8 cellular contexts compared by ENCODE assay signal in the genomic region with DNA sequence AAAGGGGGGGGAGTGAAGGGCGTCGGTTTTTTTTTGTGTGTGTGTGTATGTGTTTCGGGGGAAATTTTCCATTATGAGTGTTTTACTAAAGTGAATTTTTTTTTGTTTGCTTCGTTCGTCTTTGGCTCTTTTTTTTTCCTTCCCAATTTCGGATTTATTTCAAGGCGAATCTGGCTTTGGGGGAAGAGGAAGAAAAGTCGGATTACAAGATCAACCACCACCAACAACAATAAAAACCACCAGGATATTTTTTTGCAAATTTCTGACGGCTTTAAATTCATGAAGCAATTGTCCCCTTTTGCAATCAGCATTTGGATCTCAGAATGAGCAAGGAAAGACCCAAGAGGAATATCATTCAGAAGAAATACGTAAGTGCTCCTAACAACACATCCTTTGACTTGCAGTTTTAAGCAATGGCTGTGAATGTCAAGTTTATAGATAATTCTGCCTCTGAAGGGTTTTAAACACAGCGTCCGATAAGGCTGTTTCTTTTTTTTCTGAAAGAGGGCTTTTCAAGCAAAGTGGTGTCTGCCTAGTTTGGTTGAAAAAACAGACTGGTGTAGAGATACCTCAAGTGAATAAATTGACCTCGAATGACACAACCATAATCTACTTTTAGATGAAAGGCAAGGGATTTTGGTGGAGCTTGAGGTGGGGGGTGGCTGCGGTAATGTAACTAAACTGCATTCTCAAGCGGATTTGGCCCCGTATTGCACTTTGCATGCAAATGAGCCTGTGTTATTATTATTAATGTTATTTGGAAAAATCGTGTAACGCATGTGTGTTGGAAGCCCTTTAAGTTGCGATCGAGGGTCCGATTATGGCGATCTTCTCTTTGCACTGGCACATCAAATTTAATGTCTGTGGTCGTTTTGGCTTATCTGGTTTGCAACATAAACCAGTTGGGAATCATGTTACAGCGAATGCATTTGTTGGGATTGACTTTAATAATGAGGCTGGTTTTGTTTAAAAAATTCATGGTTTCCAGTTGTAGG. TPM values are rescaled to one million over a fixed set of nuclear protein-coding genes. Genes with fewer than 3 reads are reported as not detected.
DNase-seq lines count a peak whose midpoint lies in the region; ATAC-seq lines count a peak whose summit lies in the region.

No MANE protein-coding gene starts in this region.

- no peak for ATAC-seq in natural killer cell treated with Interleukin-12 subunit alpha and Interleukin-12 subunit beta and Interleukin-15 and Interleukin-18, amount 100 ng/mL, for 72 hours
- ATAC-seq in GM21447 (IDR thresholded peaks at IDR 0.05; ENCODE audit: unreplicated experiment) (no peak), HG03571 (IDR thresholded peaks at IDR 0.05; ENCODE audit: unreplicated experiment) (no peak)

- peak overlapping the region; percentile 87 to 88 for H3K9ac ChIP-seq in duodenal mucosa (ENCODE audit: low read depth in 1 of 2, low read length in 2 of 2)

- peak overlapping the region; percentile 99 for H3K4me3 Mint-ChIP-seq in natural killer cell treated with Interleukin-12 subunit alpha and Interleukin-12 subunit beta and Interleukin-15 and Interleukin-18, amount 100 ng/mL, for 72 hours

- peaks cover 3% of the 10 kb centered on the region; the same call in 1 of the 2 replicates for H3K36me3 ChIP-seq in SJSA1
- no peaks in the 10 kb centered on the region for H3K36me3 ChIP-seq in duodenal mucosa (ENCODE audit: control insufficient read depth in 1 of 2, insufficient read depth in 2 of 2, low read length in 2 of 2)

- peaks cover 30 to 46% of the 10 kb centered on the region in 2 donors for H3K4me1 Mint-ChIP-seq in natural killer cell treated with Interleukin-12 subunit alpha and Interleukin-12 subunit beta and Interleukin-15 and Interleukin-18, amount 100 ng/mL, for 72 hours (ENCODE audit: low read depth in 2 of 2)

- peaks cover 5% of the 10 kb centered on the region for H3K36me3 Mint-ChIP-seq in natural killer cell treated with Interleukin-12 subunit alpha and Interleukin-12 subunit beta and Interleukin-15 and Interleukin-18, amount 100 ng/mL, for 72 hours

- no peak overlapping the region for H3K27ac ChIP-seq in SJSA1
- no peak overlapping the region for H3K27ac ChIP-seq in duodenal mucosa (ENCODE audit: low read depth, low read length)

- H3K9me3 Mint-ChIP-seq in natural killer cell treated with Interleukin-12 subunit alpha and Interleukin-12 subunit beta and Interleukin-15 and Interleukin-18, amount 100 ng/mL, for 72 hours, result no peaks in the 10 kb centered on the region

- H3K4me3 ChIP-seq in SJSA1, result peak overlapping the region; percentile 81
- peak overlapping the region; percentile 94 to 95 for H3K4me3 ChIP-seq in duodenal mucosa (ENCODE audit: low read depth in 1 of 2, low read length in 2 of 2)

- H3K27me3 ChIP-seq in SJSA1 (replicated peaks), result no peaks in the 10 kb centered on the region
- no peaks in the 10 kb centered on the region for H3K27me3 ChIP-seq in duodenal mucosa (ENCODE audit: control insufficient read depth in 1 of 2, insufficient read depth in 2 of 2, low read length in 2 of 2)

- H3K9me3 ChIP-seq in SJSA1 (replicated peaks), result 0 out of 2 replicates have a peak, but pooled peaks cover 3% of the 10 kb centered on the region
- H3K9me3 ChIP-seq in duodenal mucosa (ENCODE audit: control insufficient read depth in 1 of 2, low read length in 2 of 2), result no peaks in the 10 kb centered on the region

- DNase-seq in NCI-H524 (lab: John Stamatoyannopoulos, UW) (peak; percentile 11 to 47), NCI-H524 treated with DMSO at 0.1 percent for 48 hours (lab: John Stamatoyannopoulos, UW) (no peak), SJSA1 (ENCODE audit: low read depth in 1 of 2, low spot score in 2 of 2) (no peak), NOMO-1 treated with dmso at 0.1 percent for 144 hours (lab: John Stamatoyannopoulos, UW; ENCODE audit: unreplicated experiment) (no peak)
- DNase-seq in natural killer cell treated with Interleukin-12 subunit alpha and Interleukin-12 subunit beta and Interleukin-15 and Interleukin-18, amount 100 ng/mL, for 72 hours (ENCODE audit: low spot score), result no peak

- no peaks in the 10 kb centered on the region for H3K27me3 Mint-ChIP-seq in natural killer cell treated with Interleukin-12 subunit alpha and Interleukin-12 subunit beta and Interleukin-15 and Interleukin-18, amount 100 ng/mL, for 72 hours

- peak overlapping the region; percentile 91 to 100 for H3K27ac Mint-ChIP-seq in natural killer cell treated with Interleukin-12 subunit alpha and Interleukin-12 subunit beta and Interleukin-15 and Interleukin-18, amount 100 ng/mL, for 72 hours

- H3K4me1 ChIP-seq in SJSA1 (replicated peaks) (peaks cover 24% of the 10 kb centered on the region), duodenal mucosa (ENCODE audit: control insufficient read depth in 1 of 2, insufficient read depth in 2 of 2, low read length in 2 of 2) (peaks cover 9 to 13% of the 10 kb centered on the region in 2 donors)

RNA-seq across cellular contexts. Expression of a gene that starts 0.6 kb away (rescaled TPM):
- 5.1 and 7.0 TPM in 2 replicates for total RNA-seq in SJSA1 (2014; rRNA removed; shearing (Covaris generic))
- total RNA-seq in natural killer cell treated with Interleukin-12 subunit alpha and Interleukin-12 subunit beta and Interleukin-15 and Interleukin-18, amount 100 ng/mL, for 72 hours, result 10 to 100 TPM; 28.6 to 34.9 TPM

Comparison
In these comparisons a context has a peak if more than half of its experiments do, and no peak if none do; other contexts are left out.
1. DNase-seq: peak in NCI-H524 (2 of 2); none in NCI-H524 treated with DMSO at 0.1 percent for 48 hours (single experiment), SJSA1 (0 of 2), natural killer cell treated with Interleukin-12 subunit alpha and Interleukin-12 subunit beta and Interleukin-15 and Interleukin-18, amount 100 ng/mL, for 72 hours (single experiment) and NOMO-1 treated with dmso at 0.1 percent for 144 hours (single experiment).